ENCODE assay signal across 8 cellular contexts in the genomic region with DNA sequence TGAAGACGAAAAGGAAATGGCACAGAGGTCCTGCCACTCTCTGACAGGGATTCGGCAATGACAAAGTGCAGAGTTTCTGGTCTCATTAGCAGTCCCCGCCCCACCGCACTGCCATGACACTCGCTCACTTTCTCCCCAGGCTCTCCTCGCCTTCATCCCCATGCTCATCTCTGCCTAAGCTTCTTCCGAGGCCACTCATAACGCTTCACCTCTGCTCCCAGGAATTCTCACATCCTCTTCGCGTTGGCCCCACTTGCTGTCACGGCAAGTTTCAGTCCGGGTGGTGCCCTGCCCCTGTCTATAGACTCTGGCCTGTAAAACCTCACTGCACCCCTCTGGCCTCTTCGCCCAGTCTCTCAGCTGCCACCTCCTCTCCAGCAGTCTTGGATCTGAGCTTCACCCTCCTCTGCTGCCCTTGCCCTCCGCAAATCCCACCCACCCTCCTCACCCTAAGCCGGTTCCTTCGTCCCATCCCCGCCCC. TPM values are rescaled to one million over a fixed set of nuclear protein-coding genes. Genes with fewer than 3 reads are reported as not detected.
DNase-seq lines count a peak whose midpoint lies in the region; ATAC-seq and TF ChIP-seq lines count a peak whose summit lies in the region.

No MANE protein-coding gene starts in this region.

- no peak overlapping the region for H3K14ac ChIP-seq in trophoblast cell (ENCODE audit: low read length)

- H3K4me3 ChIP-seq in OCI-LY3 (ENCODE audit: low read length) = peak overlapping the region; percentile 99
- H3K4me3 ChIP-seq in trophoblast cell (ENCODE audit: low read depth, low read length) = peak overlapping the region; percentile 93

- H2AFZ ChIP-seq in OCI-LY3 (ENCODE audit: low read depth, low read length) (no peak overlapping the region), trophoblast cell (ENCODE audit: insufficient read depth, low read length, poor library complexity) (peak overlapping the region; percentile 4)

- no peak overlapping the region for H3K4ac ChIP-seq in trophoblast cell (ENCODE audit: low read depth, low read length)

- DNase-seq in NCI-H2171 (lab: John Stamatoyannopoulos, UW) (peak; percentile 25), NCI-H2171 treated with DMSO at 0.1 percent for 48 hours (lab: John Stamatoyannopoulos, UW) (no peak), head of caudate nucleus (peak in 27 of 42 donors; percentile 12 to 57 (median 30)), trophoblast cell (peak in 1 of 2 donors; percentile 25)
- peak; percentile 82 for DNase-seq in activated effector memory CD4-positive, alpha-beta T cell treated with anti-CD3 and anti-CD28 coated beads, Interleukin-2, amount 50 U/mL, for 16 hours

- no peak overlapping the region for H3K18ac ChIP-seq in trophoblast cell (ENCODE audit: low read length)

- no CpG with 5 or more reads among the region's 17 CpGs for WGBS in trophoblast cell (ENCODE audit: extremely low coverage, insufficient coverage, insufficient read length)

- H3K4me1 ChIP-seq in OCI-LY3 (ENCODE audit: low read length) (peaks cover 47% of the 10 kb centered on the region), trophoblast cell (ENCODE audit: control insufficient read depth in 1 of 2, insufficient read depth in 2 of 2, low read length in 2 of 2) (peaks cover 2 to 4% of the 10 kb centered on the region in 2 experiments)

- intact Hi-C loops in head of caudate nucleus (cut with DNase I) = no loop called here

- H3K9ac ChIP-seq in OCI-LY3 (ENCODE audit: low read length) (peak overlapping the region; percentile 99), trophoblast cell (ENCODE audit: low read length) (peak overlapping the region; percentile 30)

- peaks cover 7% of the 10 kb centered on the region; the same call in 1 of the 2 replicates for H4K20me1 ChIP-seq in OCI-LY3 (ENCODE audit: insufficient read depth, low read length)

- H2AK5ac ChIP-seq in trophoblast cell (ENCODE audit: low read length) = no peak overlapping the region

- H3K27me3 ChIP-seq in OCI-LY3 (ENCODE audit: low read depth, low read length) (no peaks in the 10 kb centered on the region), trophoblast cell (ENCODE audit: insufficient read depth, low read length) (no peaks in the 10 kb centered on the region)

- no peak overlapping the region for H2BK120ac ChIP-seq in trophoblast cell (ENCODE audit: insufficient read depth, low read length, poor library complexity)

- H3K79me2 ChIP-seq in OCI-LY3 (ENCODE audit: low read length) = peaks cover 44% of the 10 kb centered on the region
- H3K79me2 ChIP-seq in trophoblast cell (ENCODE audit: control insufficient read depth, insufficient read depth, low read length, poor library complexity) = no peaks in the 10 kb centered on the region

- H3K36me3 ChIP-seq in OCI-LY3 (replicated peaks; ENCODE audit: low read depth, low read length) = peaks cover 21% of the 10 kb centered on the region
- H3K36me3 ChIP-seq in trophoblast cell (ENCODE audit: control insufficient read depth in 1 of 2, insufficient read depth in 2 of 2, low read length in 2 of 2) = no peaks in the 10 kb centered on the region

- ATAC-seq in GM21619 (IDR thresholded peaks at IDR 0.05; ENCODE audit: unreplicated experiment) (no peak), GM21786 (IDR thresholded peaks at IDR 0.05; ENCODE audit: unreplicated experiment) (no peak)

- no peak overlapping the region for H4K8ac ChIP-seq in trophoblast cell (ENCODE audit: low read depth, low read length)

- peak overlapping the region; percentile 82 for H3K4me2 ChIP-seq in OCI-LY3 (ENCODE audit: low read length)
- peak overlapping the region; percentile 96 for H3K4me2 ChIP-seq in trophoblast cell (ENCODE audit: low read length)

- no peak for TF ChIP-seq CTCF in OCI-LY3 (IDR thresholded peaks at IDR 0.05; ENCODE audit: low read depth, low read length)

- H3K27ac ChIP-seq in OCI-LY3 (ENCODE audit: low read length) (peak overlapping the region; percentile 96), trophoblast cell (ENCODE audit: low read depth, low read length) (no peak overlapping the region)

- H3K23ac ChIP-seq in trophoblast cell (ENCODE audit: low read length) = no peak overlapping the region

- no peak overlapping the region for H2BK12ac ChIP-seq in trophoblast cell (ENCODE audit: low read length)

- no peaks in the 10 kb centered on the region for H3K9me3 ChIP-seq in OCI-LY3 (ENCODE audit: insufficient read depth, low read length)
- no peaks in the 10 kb centered on the region for H3K9me3 ChIP-seq in trophoblast cell (ENCODE audit: insufficient read depth, low read depth, low read length)

- H2BK5ac ChIP-seq in trophoblast cell (ENCODE audit: low read depth, low read length, poor library complexity) = no peak overlapping the region

- H3K79me1 ChIP-seq in trophoblast cell (ENCODE audit: low read length) = peaks cover 5% of the 10 kb centered on the region

- no peak overlapping the region for H4K12ac ChIP-seq in trophoblast cell (ENCODE audit: low read depth, low read length)

- H4K91ac ChIP-seq in trophoblast cell (ENCODE audit: low read depth, low read length) = no peak overlapping the region

RNA-seq across cellular contexts. Expression of a gene that starts 0.7 kb away (rescaled TPM):
- polyA plus RNA-seq in trophoblast cell (2013) = 12.4 and 13.2 TPM in 2 replicates

RNA-seq across cellular contexts. Expression of a gene that starts 13.6 kb away (rescaled TPM):
- 35.2 and 36.3 TPM in 2 replicates for polyA plus RNA-seq in trophoblast cell (2013)

RNA-seq across cellular contexts. Expression of a gene that starts 55.0 kb away (rescaled TPM):
- polyA plus RNA-seq in trophoblast cell (2013) = 22.8 and 24.3 TPM in 2 replicates
